ENCODE assay signal across 24 cellular contexts in the genomic region with DNA sequence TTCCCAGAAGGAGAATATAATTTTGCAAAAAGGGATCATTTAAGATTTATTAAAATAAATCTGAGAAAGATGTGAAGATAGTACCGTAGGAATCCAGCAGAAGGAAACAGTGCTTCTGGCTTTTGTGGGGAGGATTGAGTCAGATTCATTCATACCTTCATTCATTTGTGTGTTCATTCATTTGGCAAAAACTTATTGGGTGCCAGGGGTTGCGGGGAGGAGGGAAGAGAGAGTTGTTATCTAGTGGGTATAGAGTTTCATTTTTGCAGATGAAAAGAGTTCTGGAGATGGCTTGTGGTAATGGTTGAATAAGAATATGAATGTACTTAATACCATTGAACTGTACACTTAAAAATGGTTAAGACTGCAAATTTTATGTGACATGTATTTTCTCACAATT. TPM values are rescaled to one million over a fixed set of nuclear protein-coding genes. Genes with fewer than 3 reads are reported as not detected.
DNase-seq lines count a peak whose midpoint lies in the region; ATAC-seq, FAIRE-seq and TF ChIP-seq lines count a peak whose summit lies in the region.
"Had no signal": no experiment of that assay in that cellular context is flagged by ENCODE, and none has a peak within 500 bp of the region (broad histone marks: within the 10 kb centered on the region; RNA-seq: fewer than 3 reads in every experiment).

No MANE protein-coding gene starts in this region.

- no peak overlapping the region for H3K27ac Mint-ChIP-seq in activated CD8-positive, alpha-beta T cell treated with anti-CD3 and anti-CD28 coated beads for 36 hours
- no peak overlapping the region for H3K27ac Mint-ChIP-seq in activated CD8-positive, alpha-beta T cell treated with anti-CD3 and anti-CD28 coated beads, Interleukin-2, amount 10 ng/mL, durations not matched to agents 7 days and 5 days
- H3K27ac Mint-ChIP-seq: CD4-positive, alpha-beta memory T cell had no signal

- H3K4me1 Mint-ChIP-seq in activated CD8-positive, alpha-beta T cell treated with anti-CD3 and anti-CD28 coated beads for 36 hours (ENCODE audit: low read depth): peaks cover 30% of the 10 kb centered on the region
- H3K4me1 Mint-ChIP-seq in activated CD8-positive, alpha-beta T cell treated with anti-CD3 and anti-CD28 coated beads, Interleukin-2, amount 10 ng/mL, durations not matched to agents 7 days and 5 days (ENCODE audit: low read depth): peaks cover 21% of the 10 kb centered on the region

- no peaks in the 10 kb centered on the region; the same call in 2 of the 3 replicates for H3K9me3 ChIP-seq in GM12878 (replicated peaks; ENCODE audit: control insufficient read depth, insufficient read depth, low read length)

- H3K36me3 ChIP-seq in GM12878 (ENCODE audit: control insufficient read depth in 2 of 2, insufficient read depth in 2 of 2, low read length in 1 of 2): peaks cover 0 to 1% of the 10 kb centered on the region in 2 experiments; a peak in 3 of 4 replicates

- H3K27ac ChIP-seq in GM12878 (ENCODE audit: control insufficient read depth, insufficient read depth): no peak overlapping the region

- H3K27me3 Mint-ChIP-seq in activated CD8-positive, alpha-beta T cell treated with anti-CD3 and anti-CD28 coated beads for 36 hours: no peaks in the 10 kb centered on the region
- H3K27me3 Mint-ChIP-seq in activated CD8-positive, alpha-beta T cell treated with anti-CD3 and anti-CD28 coated beads, Interleukin-2, amount 10 ng/mL, durations not matched to agents 7 days and 5 days (ENCODE audit: low read depth): no peaks in the 10 kb centered on the region
- H3K27me3 Mint-ChIP-seq: CD4-positive, alpha-beta memory T cell had no signal

- peaks cover 11% of the 10 kb centered on the region for H3K4me1 ChIP-seq in GM12878 (ENCODE audit: control insufficient read depth, insufficient read depth, low read length)

- peaks cover 30% of the 10 kb centered on the region for H3K79me2 ChIP-seq in GM12878 (ENCODE audit: control insufficient read depth, insufficient read depth, low read length)

- peak; percentile 66 for ATAC-seq in activated CD8-positive, alpha-beta T cell treated with anti-CD3 and anti-CD28 coated beads for 36 hours
- ATAC-seq in activated CD8-positive, alpha-beta T cell treated with anti-CD3 and anti-CD28 coated beads, Interleukin-2, amount 10 ng/mL, durations not matched to agents 7 days and 5 days: no peak
- ATAC-seq in GM12878: peak; percentile 28
- ATAC-seq in left cardiac atrium: no peak
- ATAC-seq: K562, PC-3 had no signal

- no TSS peak for BruUV-seq in GM12878 (replicated peaks; lab: Mats Ljungman, UMichigan)

- H3K27me3 ChIP-seq in GM12878 (replicated peaks in 1 of 2; ENCODE audit: control insufficient read depth in 2 of 2, insufficient read depth in 2 of 2, low read length in 1 of 2): no peaks in the 10 kb centered on the region

- DNase-seq in activated CD8-positive, alpha-beta T cell treated with anti-CD3 and anti-CD28 coated beads for 36 hours: peak; percentile 33
- DNase-seq in activated CD8-positive, alpha-beta T cell treated with anti-CD3 and anti-CD28 coated beads, Interleukin-2, amount 10 ng/mL, durations not matched to agents 7 days and 5 days: no peak
- DNase-seq in stimulated activated CD4-positive, alpha-beta T cell treated with anti-CD3 and anti-CD28 coated beads, Interleukin-15, amount 100 ng/mL, for 24 hours: peak; percentile 28
- no peak for DNase-seq in stimulated activated CD4-positive, alpha-beta T cell treated with anti-CD3 and anti-CD28 coated beads, Interleukin-2, amount 100 ng/mL, for 48 hours
- DNase-seq in GM12878 (ENCODE audit: low read depth, low spot score): no peak
- no peak for DNase-seq in D721Med (ENCODE audit: insufficient read length, low spot score)
- no peak for DNase-seq in left cardiac atrium
- DNase-seq: C1 segment of cervical spinal cord; CD4-positive, alpha-beta memory T cell; COR-L47; GF-D8; HCEC 1CT; Kasumi-1; NCI-H1105; NCI-H1436 treated with DMSO at 0.1 percent for 48 hours; NCI-H187 treated with DMSO at 0.1 percent for 48 hours; NCI-H446; NCI-H526; NCI-H82; NK-92 treated with Interleukin-12 subunit alpha and Interleukin-12 subunit beta, amount 100 ng/mL, for 24 hours; PC-3 had no signal

- CTCF ChIA-PET in activated CD8-positive, alpha-beta T cell treated with anti-CD3 and anti-CD28 coated beads for 36 hours (lab: Charles Lee): interaction anchor here (0.9 to 2.0 kb wide), 2 partner anchors 10 to 27 kb away, joined by 4 to 5 read pairs; no protein-coding TSS in a partner anchor
- CTCF ChIA-PET in activated CD8-positive, alpha-beta T cell treated with anti-CD3 and anti-CD28 coated beads, Interleukin-2, amount 10 ng/mL, durations not matched to agents 7 days and 5 days (lab: Charles Lee): interaction anchor here (1.2 kb wide), 1 partner anchor 10 kb away, joined by 3 read pairs; no protein-coding TSS in a partner anchor
- CTCF ChIA-PET in GM12878 (lab: Yijun Ruan, JAX): interaction anchor here (3.3 kb wide), 1 partner anchor 27 kb away, joined by 10 read pairs; no protein-coding TSS in a partner anchor

- RAD21 ChIA-PET in GM12878 (lab: Charles Lee; ENCODE audit: unreplicated experiment): interaction anchor here (1.6 to 1.9 kb wide), 2 partner anchors 10 to 27 kb away, joined by 4 to 5 read pairs; no protein-coding TSS in a partner anchor

- no peak overlapping the region for H3K4me3 Mint-ChIP-seq in activated CD8-positive, alpha-beta T cell treated with anti-CD3 and anti-CD28 coated beads for 36 hours
- no peak overlapping the region for H3K4me3 Mint-ChIP-seq in activated CD8-positive, alpha-beta T cell treated with anti-CD3 and anti-CD28 coated beads, Interleukin-2, amount 10 ng/mL, durations not matched to agents 7 days and 5 days
- H3K4me3 Mint-ChIP-seq: CD4-positive, alpha-beta memory T cell had no signal

- TF ChIP-seq RAD21 in GM12878 (IDR thresholded peaks at IDR 0.05; ENCODE audit: insufficient read depth, low read depth, low read length): no peak

- TF ChIP-seq CTCF in activated CD8-positive, alpha-beta T cell treated with anti-CD3 and anti-CD28 coated beads for 36 hours (IDR thresholded peaks at IDR 0.05): no peak
- TF ChIP-seq CTCF in GM12878 (IDR thresholded peaks at IDR 0.05 in 2 of 3, conservative IDR thresholded peaks at IDR 0.05 in 1 of 3; ENCODE audit: control insufficient read depth in 2 of 3, extremely low read depth in 1 of 3, insufficient read depth in 1 of 3, low read depth in 3 of 3, low read length in 3 of 3) (no peak), D721Med (IDR thresholded peaks at IDR 0.05; ENCODE audit: insufficient read depth, missing control alignments) (no peak)

- SMC1A ChIA-PET in GM12878 (lab: Charles Lee; ENCODE audit: uncharacterized antibody, unreplicated experiment): interaction anchor here (0.7 to 1.5 kb wide), 3 partner anchors 17 to 36 kb away, joined by 3 to 4 read pairs (median 4); no protein-coding TSS in a partner anchor

- H3K9me3 Mint-ChIP-seq in activated CD8-positive, alpha-beta T cell treated with anti-CD3 and anti-CD28 coated beads for 36 hours: peaks cover 3% of the 10 kb centered on the region
- H3K9me3 Mint-ChIP-seq in activated CD8-positive, alpha-beta T cell treated with anti-CD3 and anti-CD28 coated beads, Interleukin-2, amount 10 ng/mL, durations not matched to agents 7 days and 5 days (ENCODE audit: insufficient read depth): no peaks in the 10 kb centered on the region

- TF ChIP-seq EP300 in GM12878 (IDR thresholded peaks at IDR 0.05; ENCODE audit: borderline replicate concordance in 1 of 2, control insufficient read depth in 1 of 2, low read depth in 2 of 2, low read length in 2 of 2): no peak

- intact Hi-C loops in activated CD8-positive, alpha-beta T cell treated with anti-CD3 and anti-CD28 coated beads for 36 hours (cut with micrococcal nuclease): no loop called here
- intact Hi-C loops in GM12878 (cut with micrococcal nuclease; ENCODE audit: unreplicated experiment): no loop called here
- intact Hi-C loops in left cardiac atrium (cut with DNase I): no loop called here

- H2AFZ ChIP-seq in GM12878 (ENCODE audit: control insufficient read depth, low read depth, low read length): no peak overlapping the region

- peaks cover 31% of the 10 kb centered on the region for H3K36me3 Mint-ChIP-seq in activated CD8-positive, alpha-beta T cell treated with anti-CD3 and anti-CD28 coated beads for 36 hours (ENCODE audit: low read depth)
- peaks cover 35% of the 10 kb centered on the region for H3K36me3 Mint-ChIP-seq in activated CD8-positive, alpha-beta T cell treated with anti-CD3 and anti-CD28 coated beads, Interleukin-2, amount 10 ng/mL, durations not matched to agents 7 days and 5 days (ENCODE audit: low read depth)

- in situ Hi-C loops in GM12878 (cut with MboI): no loop called here

- no peak overlapping the region for H3K9ac ChIP-seq in GM12878 (ENCODE audit: control insufficient read depth, insufficient read depth, low read length)

- FAIRE-seq in GM12878 (lab: Jason Lieb, UNC) (no peak), D721Med (lab: Jason Lieb, UNC) (no peak)
- FAIRE-seq: H1, HTR-8/SVneo, K562 had no signal

- H4K20me1 ChIP-seq in GM12878 (ENCODE audit: control insufficient read depth, insufficient read depth): no peaks in the 10 kb centered on the region; the same call in 1 of the 2 replicates

- no peak overlapping the region for H3K4me2 ChIP-seq in GM12878 (ENCODE audit: control insufficient read depth, insufficient read depth)

- POLR2A ChIA-PET in activated CD8-positive, alpha-beta T cell treated with anti-CD3 and anti-CD28 coated beads for 36 hours (lab: Charles Lee): no interaction called here
- POLR2A ChIA-PET in activated CD8-positive, alpha-beta T cell treated with anti-CD3 and anti-CD28 coated beads, Interleukin-2, amount 10 ng/mL, durations not matched to agents 7 days and 5 days (lab: Charles Lee): interaction anchor here (0.6 kb wide), 1 partner anchor 23 kb away, joined by 3 read pairs; no protein-coding TSS in a partner anchor
- POLR2A ChIA-PET in GM12878 (lab: Charles Lee): interaction anchor here (1.6 kb wide), 1 partner anchor 13 kb away, joined by 3 read pairs; no protein-coding TSS in a partner anchor

- 40% methylated on average over 2 of the region's 2 CpGs for WGBS in GM12878 (ENCODE audit: insufficient coverage, insufficient replicate concordance, low lambda C conversion rate, missing lambda C conversion rate)

- TF ChIP-seq POLR2A in GM12878 (IDR thresholded peaks at IDR 0.05; ENCODE audit: low read depth, low read length): no peak

- no peak overlapping the region for H3K4me3 ChIP-seq in GM12878
- H3K4me3 ChIP-seq: K562 had no signal

RNA-seq across cellular contexts. Expression of a gene that starts 31.1 kb away (rescaled TPM):
- 10 to 100 TPM; 21.5 to 22.7 TPM for total RNA-seq in activated CD8-positive, alpha-beta T cell treated with anti-CD3 and anti-CD28 coated beads for 36 hours
- 10 to 100 TPM; 41.1 to 53.5 TPM for total RNA-seq in activated CD8-positive, alpha-beta T cell treated with anti-CD3 and anti-CD28 coated beads, Interleukin-2, amount 10 ng/mL, durations not matched to agents 7 days and 5 days
- 66.1 and 72.4 TPM in 2 replicates for total RNA-seq in GM12878 (2013; cell fraction: nucleolus; rRNA removed)
- total RNA-seq in GM12878 (2014; rRNA removed) (11.3 and 13.0 TPM in 2 replicates), GM12878 (2014; rRNA removed; fragmentation: Illumina TruSeq; extraction: Trizol) (13.8 and 15.4 TPM in 2 replicates), GM12878 (2021) (11.6 and 13.4 TPM in 2 replicates), left cardiac atrium (10 to 100 TPM in 1 of 2 donors, 1 to 10 TPM in 1; 7.8 to 17.0 TPM)
- 18.1 TPM for polyA plus RNA-seq in GM12878 (2011; ENCODE audit: low read depth)
- polyA plus RNA-seq in GM12878 (2011; rRNA removed) (40.6 and 48.9 TPM in 2 replicates), GM12878 (2014; fragmentation: Illumina TruSeq; extraction: Trizol) (16.1 and 23.7 TPM in 2 replicates), GM12878 (2014; fragmentation: Nextera tagmentation; extraction: Ambion mirVana) (1 to 10 TPM; 3.5 to 4.6 TPM), GM12878 (2014; rRNA removed) (15.4 and 17.5 TPM in 2 replicates), GM12878 (2016; fragmentation: Nextera tagmentation; extraction: Ambion mirVana) (10 to 100 TPM; 12.0 to 14.2 TPM)
- 15.6 and 17.6 TPM in 2 replicates for polyA plus RNA-seq in GM12878 (2011; cell fraction: cytosol; rRNA removed)
- 119 and 146 TPM in 2 replicates for polyA plus RNA-seq in GM12878 (2011; cell fraction: nucleus; rRNA removed)
- 7.4 and 7.7 TPM in 2 replicates for polyA plus RNA-seq in GM12878 (2012)
- polyA minus RNA-seq in GM12878 (2011; rRNA and poly(A)+ RNA removed): 37.3 and 46.3 TPM in 2 replicates
- polyA minus RNA-seq in GM12878 (2011; cell fraction: cytosol; rRNA and poly(A)+ RNA removed): 15.2 and 16.0 TPM in 2 replicates
- polyA minus RNA-seq in GM12878 (2011; cell fraction: nucleus; rRNA and poly(A)+ RNA removed): 55.7 and 73.1 TPM in 2 replicates

Comparison
In these comparisons a context has a peak if more than half of its experiments do, and no peak if none do; other contexts are left out.
1. ATAC-seq: peak in activated CD8-positive, alpha-beta T cell treated with anti-CD3 and anti-CD28 coated beads for 36 hours (single experiment) and GM12878 (single experiment); none in activated CD8-positive, alpha-beta T cell treated with anti-CD3 and anti-CD28 coated beads, Interleukin-2, amount 10 ng/mL, durations not matched to agents 7 days and 5 days (single experiment) and left cardiac atrium (0 of 2).
2. DNase-seq: peak in activated CD8-positive, alpha-beta T cell treated with anti-CD3 and anti-CD28 coated beads for 36 hours (single experiment) and stimulated activated CD4-positive, alpha-beta T cell treated with anti-CD3 and anti-CD28 coated beads, Interleukin-15, amount 100 ng/mL, for 24 hours (single experiment); none in activated CD8-positive, alpha-beta T cell treated with anti-CD3 and anti-CD28 coated beads, Interleukin-2, amount 10 ng/mL, durations not matched to agents 7 days and 5 days (single experiment), stimulated activated CD4-positive, alpha-beta T cell treated with anti-CD3 and anti-CD28 coated beads, Interleukin-2, amount 100 ng/mL, for 48 hours (0 of 2), GM12878 (single experiment), D721Med (single experiment) and left cardiac atrium (single experiment).